In the genomic region with DNA sequence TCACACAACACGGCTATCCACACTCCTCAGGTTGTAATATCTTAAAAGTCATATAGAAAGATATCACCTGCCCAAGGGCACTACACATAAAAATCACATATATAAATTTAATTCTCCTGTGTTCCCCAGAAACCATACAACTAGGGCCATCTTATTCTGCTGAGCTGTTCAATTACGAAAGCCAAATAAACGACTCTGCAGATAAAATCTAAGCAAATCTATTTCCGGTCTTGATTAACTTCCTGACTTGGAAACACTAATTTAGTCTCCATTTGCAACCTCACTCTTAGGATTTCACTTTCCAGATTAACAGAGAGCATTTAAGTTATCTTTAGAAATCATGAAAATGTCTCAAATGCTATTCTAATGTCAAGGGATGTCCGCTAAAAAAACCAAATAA, we compare ENCODE assay signal across 22 cellular contexts. TPM values are rescaled to one million over a fixed set of nuclear protein-coding genes. Genes with fewer than 3 reads are reported as not detected.
DNase-seq lines count a peak whose midpoint lies in the region; ATAC-seq and TF ChIP-seq lines count a peak whose summit lies in the region.
"Had no signal": no experiment of that assay in that cellular context is flagged by ENCODE, and none has a peak within 500 bp of the region (broad histone marks: within the 10 kb centered on the region; RNA-seq: fewer than 3 reads in every experiment).

No MANE protein-coding gene starts in this region.

- H3K4me3 ChIP-seq in DOHH2 (ENCODE audit: low read length) (peak overlapping the region; percentile 52), neuronal stem cell (ENCODE audit: low read length in 2 of 2) (no peak overlapping the region)
- H3K4me3 ChIP-seq in naive thymus-derived CD4-positive, alpha-beta T cell (ENCODE audit: low read length): peak overlapping the region; percentile 30
- H3K4me3 ChIP-seq: heart left ventricle had no signal

- peaks cover 4% of the 10 kb centered on the region; the same call in 1 of the 2 replicates for H3K79me2 ChIP-seq in DOHH2 (ENCODE audit: control insufficient read depth, low read length)

- H2BK120ac ChIP-seq in neuronal stem cell (ENCODE audit: low read depth, low read length): no peak overlapping the region

- peaks cover 46% of the 10 kb centered on the region for H3K4me1 ChIP-seq in DOHH2 (ENCODE audit: control insufficient read depth, low read length)
- H3K4me1 ChIP-seq in naive thymus-derived CD4-positive, alpha-beta T cell (ENCODE audit: control insufficient read depth in 2 of 2, insufficient read depth in 2 of 2, low read length in 2 of 2): peaks cover 17 to 48% of the 10 kb centered on the region in 2 donors
- H3K4me1 ChIP-seq in neuronal stem cell (ENCODE audit: control insufficient read depth in 2 of 2, insufficient read depth in 1 of 2, low read depth in 1 of 2, low read length in 2 of 2): no peaks in the 10 kb centered on the region

- H3K9ac ChIP-seq in neuronal stem cell (ENCODE audit: low read depth, low read length, poor library complexity): no peak overlapping the region

- H3K36me3 Mint-ChIP-seq in activated T-cell treated with anti-CD3 and anti-CD28 coated beads, Interleukin-2, amount 50 U/mL, for 72 hours (ENCODE audit: insufficient read depth in 2 of 2): no peaks in the 10 kb centered on the region
- no peaks in the 10 kb centered on the region for H3K36me3 Mint-ChIP-seq in T-helper 17 cell (ENCODE audit: low read depth)
- peaks cover 0 to 30% (median 0%) of the 10 kb centered on the region in 5 donors for H3K36me3 Mint-ChIP-seq in naive thymus-derived CD4-positive, alpha-beta T cell
- H3K36me3 Mint-ChIP-seq: WTC11 had no signal

- POLR2A ChIA-PET in naive thymus-derived CD4-positive, alpha-beta T cell (lab: Charles Lee): interaction anchor here (0.6 to 11.1 kb wide), 10 partner anchors 11 to 64 kb away, joined by 3 to 124 read pairs (median 16); partner anchors contain the start of gene STK17B

- no peak overlapping the region for H3K18ac ChIP-seq in neuronal stem cell (ENCODE audit: low read length)

- no peak overlapping the region for H3K14ac ChIP-seq in neuronal stem cell (ENCODE audit: low read length)

- H3K4me1 Mint-ChIP-seq in activated T-cell treated with anti-CD3 and anti-CD28 coated beads, Interleukin-2, amount 50 U/mL, for 72 hours (ENCODE audit: low read depth): peaks cover 74% of the 10 kb centered on the region
- H3K4me1 Mint-ChIP-seq in T-helper 17 cell: peaks cover 38% of the 10 kb centered on the region
- H3K4me1 Mint-ChIP-seq in naive thymus-derived CD4-positive, alpha-beta T cell: peaks cover 25 to 84% (median 72%) of the 10 kb centered on the region in 7 donors
- H3K4me1 Mint-ChIP-seq: WTC11 had no signal

- H3K4me3 Mint-ChIP-seq in activated T-cell treated with anti-CD3 and anti-CD28 coated beads, Interleukin-2, amount 50 U/mL, for 72 hours: peak overlapping the region; percentile 56 to 74
- peak overlapping the region; percentile 69 for H3K4me3 Mint-ChIP-seq in T-helper 17 cell
- peak overlapping the region in 9 of 10 donors; percentile 11 to 71 (median 53) for H3K4me3 Mint-ChIP-seq in naive thymus-derived CD4-positive, alpha-beta T cell
- H3K4me3 Mint-ChIP-seq: WTC11 had no signal

- TF ChIP-seq CTCF in DOHH2 (IDR thresholded peaks at IDR 0.05; ENCODE audit: low read depth, low read length, poor library complexity, severe bottlenecking): no peak

- H2BK5ac ChIP-seq in neuronal stem cell (ENCODE audit: low read length): no peak overlapping the region

- H3K27me3 ChIP-seq in DOHH2 (ENCODE audit: control insufficient read depth, low read length) (no peaks in the 10 kb centered on the region), neuronal stem cell (ENCODE audit: control insufficient read depth in 3 of 3, insufficient read depth in 3 of 3, low read depth in 1 of 3, low read length in 3 of 3) (peaks cover 0 to 7% (median 0%) of the 10 kb centered on the region in 3 experiments)
- no peaks in the 10 kb centered on the region for H3K27me3 ChIP-seq in naive thymus-derived CD4-positive, alpha-beta T cell (ENCODE audit: control insufficient read depth in 2 of 2, insufficient read depth in 2 of 2, low read length in 2 of 2)
- H3K27me3 ChIP-seq: brain microvascular endothelial cell, heart left ventricle had no signal

- no peaks in the 10 kb centered on the region for H4K20me1 ChIP-seq in DOHH2 (ENCODE audit: control insufficient read depth, insufficient read depth, low read depth, low read length)

- no peak overlapping the region for H2AK5ac ChIP-seq in neuronal stem cell (ENCODE audit: low read depth, low read length)

- H3K9me2 ChIP-seq in DOHH2 (replicated peaks; ENCODE audit: control insufficient read depth, low read length): no peaks in the 10 kb centered on the region

- no peak overlapping the region for H2AFZ ChIP-seq in neuronal stem cell (ENCODE audit: low read length)

- H3K27me3 Mint-ChIP-seq in activated T-cell treated with anti-CD3 and anti-CD28 coated beads, Interleukin-2, amount 50 U/mL, for 72 hours (ENCODE audit: low read depth): no peaks in the 10 kb centered on the region
- no peaks in the 10 kb centered on the region for H3K27me3 Mint-ChIP-seq in T-helper 17 cell
- no peaks in the 10 kb centered on the region for H3K27me3 Mint-ChIP-seq in naive thymus-derived CD4-positive, alpha-beta T cell

- H4K8ac ChIP-seq in neuronal stem cell (ENCODE audit: low read depth, low read length): no peak overlapping the region

- H3K4me2 ChIP-seq in DOHH2 (ENCODE audit: low read length) (peak overlapping the region; percentile 53), neuronal stem cell (ENCODE audit: insufficient read depth, low read length, poor library complexity, severe bottlenecking) (no peak overlapping the region)

- H3K27ac ChIP-seq in DOHH2 (ENCODE audit: low read depth, low read length): peak overlapping the region; percentile 44
- peak overlapping the region; percentile 23 for H3K27ac ChIP-seq in naive thymus-derived CD4-positive, alpha-beta T cell (ENCODE audit: low read depth, low read length)
- no peak overlapping the region for H3K27ac ChIP-seq in neuronal stem cell (replicated peaks; ENCODE audit: low read length)
- H3K27ac ChIP-seq: brain microvascular endothelial cell, epithelial cell of prostate, heart left ventricle had no signal

- no peak overlapping the region for H2BK15ac ChIP-seq in neuronal stem cell (ENCODE audit: low read length)

- H3K36me3 ChIP-seq in DOHH2 (ENCODE audit: control insufficient read depth, low read length) (no peaks in the 10 kb centered on the region), neuronal stem cell (replicated peaks in 1 of 2; ENCODE audit: control insufficient read depth in 2 of 2, insufficient read depth in 2 of 2, low read length in 2 of 2) (no peaks in the 10 kb centered on the region)
- no peaks in the 10 kb centered on the region for H3K36me3 ChIP-seq in naive thymus-derived CD4-positive, alpha-beta T cell (ENCODE audit: control insufficient read depth in 2 of 3, insufficient read depth in 3 of 3, low read length in 3 of 3)
- H3K36me3 ChIP-seq: brain microvascular endothelial cell had no signal

- no CpG with 5 or more reads among the region's 5 CpGs for WGBS in neuronal stem cell (ENCODE audit: extremely low coverage in 2 of 2, insufficient read length in 2 of 2, insufficient replicate concordance in 1 of 2), 2 donors

- no peak for ATAC-seq in activated T-cell treated with anti-CD3 and anti-CD28 coated beads, Interleukin-2, amount 50 U/mL, for 72 hours (replicated peaks in 1 of 2)
- ATAC-seq in T-helper 17 cell: peak; percentile 46
- no peak for ATAC-seq in naive thymus-derived CD4-positive, alpha-beta T cell
- no peak for ATAC-seq in GM21381 (IDR thresholded peaks at IDR 0.05; ENCODE audit: unreplicated experiment)
- ATAC-seq: heart left ventricle, left cardiac atrium, SK-N-SH treated with all-trans-retinoic acid at 6 μM for 48 hours, WTC11 had no signal

- no peaks in the 10 kb centered on the region for H3K79me1 ChIP-seq in neuronal stem cell (ENCODE audit: low read depth, low read length)

- H3K9me3 ChIP-seq in DOHH2 (ENCODE audit: control insufficient read depth, insufficient read depth, low read length) (no peaks in the 10 kb centered on the region), T-helper 17 cell (ENCODE audit: control insufficient read depth, low read length, poor library complexity, severe bottlenecking) (no peaks in the 10 kb centered on the region), neuronal stem cell (replicated peaks in 1 of 2; ENCODE audit: control insufficient read depth in 2 of 2, insufficient read depth in 1 of 2, low read depth in 1 of 2, low read length in 2 of 2) (no peaks in the 10 kb centered on the region)
- H3K9me3 ChIP-seq in naive thymus-derived CD4-positive, alpha-beta T cell (ENCODE audit: control insufficient read depth in 2 of 3, low read length in 3 of 3): no peaks in the 10 kb centered on the region
- H3K9me3 ChIP-seq: heart left ventricle had no signal

- no peak overlapping the region for H3K4ac ChIP-seq in neuronal stem cell (ENCODE audit: low read length)

- no peak for DNase-seq in activated T-cell treated with anti-CD3 and anti-CD28 coated beads, Interleukin-2, amount 50 U/mL, for 72 hours
- no peak for DNase-seq in activated T-cell treated with anti-CD3 and anti-CD28 coated beads, Interleukin-2, amount 50 U/mL, for 1 hour
- DNase-seq in T-helper 17 cell (no peak), DMS 273 treated with DMSO at 0.1 percent for 48 hours (lab: John Stamatoyannopoulos, UW) (no peak), neuronal stem cell (ENCODE audit: low spot score) (no peak)
- no peak for DNase-seq in naive thymus-derived CD4-positive, alpha-beta T cell
- DNase-seq: brain microvascular endothelial cell, C1 segment of cervical spinal cord, heart left ventricle, left cardiac atrium, mammary epithelial cell, NCI-H2081, NCI-H226, nucleus accumbens, substantia nigra, T1000 had no signal

- no peak overlapping the region for H2BK12ac ChIP-seq in neuronal stem cell (ENCODE audit: low read length)

- peaks cover 12% of the 10 kb centered on the region for H3F3A ChIP-seq in DOHH2 (ENCODE audit: control insufficient read depth, insufficient read depth)

- H4K91ac ChIP-seq in neuronal stem cell (ENCODE audit: low read depth, low read length, poor library complexity): no peak overlapping the region

- CTCF ChIA-PET in naive thymus-derived CD4-positive, alpha-beta T cell (lab: Charles Lee): interaction anchor here (0.9 to 1.5 kb wide), 5 partner anchors 9 to 31 kb away, joined by 3 to 5 read pairs (median 4); no protein-coding TSS in a partner anchor

- H3K23ac ChIP-seq in neuronal stem cell (ENCODE audit: low read depth, low read length, poor library complexity): no peak overlapping the region

- no peaks in the 10 kb centered on the region for H3K9me3 Mint-ChIP-seq in activated T-cell treated with anti-CD3 and anti-CD28 coated beads, Interleukin-2, amount 50 U/mL, for 72 hours
- H3K9me3 Mint-ChIP-seq in naive thymus-derived CD4-positive, alpha-beta T cell: peaks cover 0 to 10% (median 0%) of the 10 kb centered on the region in 11 donors
- H3K9me3 Mint-ChIP-seq: WTC11 had no signal

- intact Hi-C loops in naive thymus-derived CD4-positive, alpha-beta T cell (cut with micrococcal nuclease): no loop called here

- H3K27ac Mint-ChIP-seq in activated T-cell treated with anti-CD3 and anti-CD28 coated beads, Interleukin-2, amount 50 U/mL, for 72 hours: peak overlapping the region; percentile 72
- peak overlapping the region; percentile 78 for H3K27ac Mint-ChIP-seq in T-helper 17 cell
- H3K27ac Mint-ChIP-seq in naive thymus-derived CD4-positive, alpha-beta T cell: peak overlapping the region in 8 of 9 donors; percentile 33 to 85 (median 64)
- H3K27ac Mint-ChIP-seq: activated T-helper 2 cell treated with anti-CD3 and anti-CD28 coated beads, Interferon-gamma antibody, Interleukin-2, Interleukin-4, amounts not matched to agents 10 μg/mL and 5 μg/mL and 100 μg/mL, durations not matched to agents 14 hours and 24 hours and 36 hours; WTC11 had no signal

RNA-seq across cellular contexts. Expression of gene STK17B, which starts 23.9 kb away (rescaled TPM):
- 100 to 1,000 TPM; 279 to 280 TPM for total RNA-seq in activated T-cell treated with anti-CD3 and anti-CD28 coated beads, Interleukin-2, amount 50 U/mL, for 72 hours
- total RNA-seq in T-helper 17 cell: 100 to 1,000 TPM; 417 to 460 TPM
- total RNA-seq in naive thymus-derived CD4-positive, alpha-beta T cell: 100 to 1,000 TPM; 274 to 513 (median 338) TPM
- 100 to 1,000 TPM in 1 of 2 donors, 10 to 100 TPM in 1; 66.0 to 149 TPM for polyA plus RNA-seq in naive thymus-derived CD4-positive, alpha-beta T cell
- polyA plus RNA-seq in neuronal stem cell (2013, experiment 1 of 2): 12.6 TPM
- polyA plus RNA-seq in neuronal stem cell (2013, experiment 2 of 2): 13.0 TPM

Comparison
In these comparisons a context has a peak if more than half of its experiments do, and no peak if none do; other contexts are left out.
1. H3K4me3 ChIP-seq: peak in DOHH2 (single experiment) and naive thymus-derived CD4-positive, alpha-beta T cell (single experiment); none in neuronal stem cell (0 of 2).
2. Peak in every context shown above with its lines, with median percentiles within 50 percentile points of each other: H3K27ac Mint-ChIP-seq and H3K4me3 Mint-ChIP-seq.